ENCODE assay signal across 1 cellular context in the genomic region with DNA sequence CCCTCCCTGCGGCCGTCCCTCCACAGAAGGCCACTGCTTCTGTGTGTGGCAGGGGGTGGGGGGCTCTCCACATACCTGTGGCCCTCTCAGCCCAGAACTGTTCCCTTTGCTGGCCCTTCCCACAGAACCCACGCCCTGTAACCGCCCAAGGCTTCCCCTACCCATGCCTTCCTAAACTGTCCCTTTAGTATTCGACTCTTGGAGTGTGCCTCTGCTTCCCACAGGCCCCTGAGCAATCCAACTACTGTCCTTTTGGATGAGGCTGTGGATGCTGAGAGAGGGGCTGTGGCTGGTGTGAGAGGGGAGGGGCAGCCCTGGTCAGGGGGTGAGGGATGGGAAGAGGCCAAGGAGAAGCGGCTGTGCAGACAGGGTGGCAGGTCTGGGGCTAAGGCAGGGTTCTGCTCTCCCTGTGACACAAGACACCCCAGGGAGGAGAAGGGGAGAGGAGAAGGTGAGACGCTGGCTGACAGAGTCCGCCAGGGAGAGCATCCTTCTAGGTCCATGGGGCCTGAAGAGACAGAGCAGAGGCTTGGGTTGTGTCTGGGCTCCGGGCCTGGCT.
TF ChIP-seq lines count a peak whose summit lies in the region.

No MANE protein-coding gene starts in this region.

TF ChIP-seq in K562, 482 proteins besides CTCF, POLR2A, EP300 and RAD21:
- TF ChIP-seq TAF15 (IDR thresholded peaks at IDR 0.05; ENCODE audit: low read depth, low read length) (no peak), ZNF717 (CRISPR knock-in tag; IDR thresholded peaks at IDR 0.05) (no peak), RBM15 (IDR thresholded peaks at IDR 0.05; ENCODE audit: insufficient read depth, low read length) (no peak), NCOA1 (IDR thresholded peaks at IDR 0.05; ENCODE audit: low read depth) (no peak), ZNF77 (CRISPR knock-in tag; IDR thresholded peaks at IDR 0.05) (no peak), NCOA4 (IDR thresholded peaks at IDR 0.05; ENCODE audit: partially characterized antibody) (no peak), COPS2 (conservative IDR thresholded peaks at IDR 0.05) (no peak)
- TF ChIP-seq, protein P1, sequence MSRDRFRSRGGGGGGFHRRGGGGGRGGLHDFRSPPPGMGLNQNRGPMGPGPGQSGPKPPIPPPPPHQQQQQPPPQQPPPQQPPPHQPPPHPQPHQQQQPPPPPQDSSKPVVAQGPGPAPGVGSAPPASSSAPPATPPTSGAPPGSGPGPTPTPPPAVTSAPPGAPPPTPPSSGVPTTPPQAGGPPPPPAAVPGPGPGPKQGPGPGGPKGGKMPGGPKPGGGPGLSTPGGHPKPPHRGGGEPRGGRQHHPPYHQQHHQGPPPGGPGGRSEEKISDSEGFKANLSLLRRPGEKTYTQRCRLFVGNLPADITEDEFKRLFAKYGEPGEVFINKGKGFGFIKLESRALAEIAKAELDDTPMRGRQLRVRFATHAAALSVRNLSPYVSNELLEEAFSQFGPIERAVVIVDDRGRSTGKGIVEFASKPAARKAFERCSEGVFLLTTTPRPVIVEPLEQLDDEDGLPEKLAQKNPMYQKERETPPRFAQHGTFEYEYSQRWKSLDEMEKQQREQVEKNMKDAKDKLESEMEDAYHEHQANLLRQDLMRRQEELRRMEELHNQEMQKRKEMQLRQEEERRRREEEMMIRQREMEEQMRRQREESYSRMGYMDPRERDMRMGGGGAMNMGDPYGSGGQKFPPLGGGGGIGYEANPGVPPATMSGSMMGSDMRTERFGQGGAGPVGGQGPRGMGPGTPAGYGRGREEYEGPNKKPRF (IDR thresholded peaks at IDR 0.05; ENCODE audit: low read depth, low read length), result no peak
- TF ChIP-seq, protein P2, sequence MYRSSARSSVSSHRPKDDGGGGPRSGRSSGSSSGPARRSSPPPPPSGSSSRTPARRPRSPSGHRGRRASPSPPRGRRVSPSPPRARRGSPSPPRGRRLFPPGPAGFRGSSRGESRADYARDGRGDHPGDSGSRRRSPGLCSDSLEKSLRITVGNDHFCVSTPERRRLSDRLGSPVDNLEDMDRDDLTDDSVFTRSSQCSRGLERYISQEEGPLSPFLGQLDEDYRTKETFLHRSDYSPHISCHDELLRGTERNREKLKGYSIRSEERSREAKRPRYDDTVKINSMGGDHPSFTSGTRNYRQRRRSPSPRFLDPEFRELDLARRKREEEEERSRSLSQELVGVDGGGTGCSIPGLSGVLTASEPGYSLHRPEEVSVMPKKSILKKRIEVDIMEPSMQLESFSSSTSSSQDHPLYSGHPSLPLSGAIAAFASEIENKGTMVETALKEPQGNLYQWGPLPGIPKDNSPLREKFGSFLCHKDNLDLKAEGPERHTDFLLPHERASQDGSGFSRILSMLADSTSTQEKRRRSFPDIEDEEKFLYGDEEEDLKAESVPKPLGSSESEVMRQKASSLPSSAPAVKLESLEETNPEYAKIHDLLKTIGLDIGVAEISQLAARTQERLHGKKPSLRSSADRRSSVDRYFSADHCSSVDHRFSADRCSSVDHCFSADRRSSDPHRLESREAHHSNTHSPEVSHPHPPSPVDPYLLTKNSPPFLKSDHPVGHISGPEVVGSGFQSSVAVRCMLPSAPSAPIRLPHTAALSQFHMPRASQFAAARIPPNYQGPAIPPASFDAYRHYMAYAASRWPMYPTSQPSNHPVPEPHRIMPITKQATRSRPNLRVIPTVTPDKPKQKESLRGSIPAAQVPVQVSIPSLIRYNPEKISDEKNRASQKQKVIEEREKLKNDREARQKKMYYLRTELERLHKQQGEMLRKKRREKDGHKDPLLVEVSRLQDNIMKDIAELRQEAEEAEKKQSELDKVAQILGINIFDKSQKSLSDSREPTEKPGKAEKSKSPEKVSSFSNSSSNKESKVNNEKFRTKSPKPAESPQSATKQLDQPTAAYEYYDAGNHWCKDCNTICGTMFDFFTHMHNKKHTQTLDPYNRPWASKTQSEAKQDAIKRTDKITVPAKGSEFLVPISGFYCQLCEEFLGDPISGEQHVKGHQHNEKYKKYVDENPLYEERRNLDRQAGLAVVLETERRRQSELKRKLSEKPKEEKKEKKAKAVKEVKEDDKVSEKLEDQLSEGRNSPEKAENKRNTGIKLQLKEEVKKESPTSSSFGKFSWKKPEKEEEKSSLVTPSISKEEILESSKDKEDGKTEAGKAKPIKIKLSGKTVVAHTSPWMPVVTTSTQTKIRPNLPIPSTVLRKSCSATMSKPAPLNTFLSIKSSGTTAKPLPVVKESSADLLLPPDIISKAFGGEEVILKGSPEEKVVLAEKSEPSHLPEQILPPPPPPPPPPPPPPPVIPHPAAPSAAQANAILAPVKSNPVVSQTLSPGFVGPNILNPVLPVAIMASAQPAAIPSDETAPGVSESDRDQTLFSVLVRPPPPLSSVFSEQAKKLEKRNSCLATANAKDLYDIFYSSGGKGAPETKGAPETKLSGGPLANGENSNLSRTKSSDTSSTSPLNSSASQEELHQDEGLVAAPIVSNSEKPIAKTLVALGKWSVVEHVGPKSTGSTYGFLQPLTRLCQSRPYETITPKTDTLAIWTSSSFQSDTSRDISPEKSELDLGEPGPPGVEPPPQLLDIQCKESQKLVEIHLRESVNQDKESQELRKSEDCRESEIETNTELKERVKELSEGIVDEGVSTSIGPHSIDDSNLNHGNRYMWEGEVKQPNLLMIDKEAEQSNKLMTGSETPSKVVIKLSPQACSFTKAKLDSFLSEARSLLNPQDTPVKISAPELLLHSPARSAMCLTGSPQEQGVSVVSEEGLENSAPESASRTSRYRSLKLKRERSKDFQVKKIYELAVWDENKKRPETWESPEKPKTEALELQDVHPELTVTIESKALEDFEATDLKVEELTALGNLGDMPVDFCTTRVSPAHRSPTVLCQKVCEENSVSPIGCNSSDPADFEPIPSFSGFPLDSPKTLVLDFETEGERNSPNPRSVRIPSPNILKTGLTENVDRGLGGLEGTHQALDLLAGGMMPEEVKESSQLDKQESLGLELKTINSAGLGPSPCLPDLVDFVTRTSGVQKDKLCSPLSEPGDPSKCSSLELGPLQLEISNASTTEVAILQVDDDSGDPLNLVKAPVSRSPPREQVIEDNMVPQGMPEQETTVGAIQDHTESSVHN (IDR thresholded peaks at IDR 0.05; ENCODE audit: borderline replicate concordance in 1 of 2, low read depth in 1 of 2), result no peak
- TF ChIP-seq, protein P3, sequence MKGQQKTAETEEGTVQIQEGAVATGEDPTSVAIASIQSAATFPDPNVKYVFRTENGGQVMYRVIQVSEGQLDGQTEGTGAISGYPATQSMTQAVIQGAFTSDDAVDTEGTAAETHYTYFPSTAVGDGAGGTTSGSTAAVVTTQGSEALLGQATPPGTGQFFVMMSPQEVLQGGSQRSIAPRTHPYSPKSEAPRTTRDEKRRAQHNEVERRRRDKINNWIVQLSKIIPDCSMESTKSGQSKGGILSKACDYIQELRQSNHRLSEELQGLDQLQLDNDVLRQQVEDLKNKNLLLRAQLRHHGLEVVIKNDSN (CRISPR knock-in tag; IDR thresholded peaks at IDR 0.05), result no peak
- TF ChIP-seq, protein P4, sequence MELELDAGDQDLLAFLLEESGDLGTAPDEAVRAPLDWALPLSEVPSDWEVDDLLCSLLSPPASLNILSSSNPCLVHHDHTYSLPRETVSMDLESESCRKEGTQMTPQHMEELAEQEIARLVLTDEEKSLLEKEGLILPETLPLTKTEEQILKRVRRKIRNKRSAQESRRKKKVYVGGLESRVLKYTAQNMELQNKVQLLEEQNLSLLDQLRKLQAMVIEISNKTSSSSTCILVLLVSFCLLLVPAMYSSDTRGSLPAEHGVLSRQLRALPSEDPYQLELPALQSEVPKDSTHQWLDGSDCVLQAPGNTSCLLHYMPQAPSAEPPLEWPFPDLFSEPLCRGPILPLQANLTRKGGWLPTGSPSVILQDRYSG (tag; conservative IDR thresholded peaks at IDR 0.05; ENCODE audit: low read depth), result no peak
